ENCODE assay signal across 1 cellular context in the genomic region with DNA sequence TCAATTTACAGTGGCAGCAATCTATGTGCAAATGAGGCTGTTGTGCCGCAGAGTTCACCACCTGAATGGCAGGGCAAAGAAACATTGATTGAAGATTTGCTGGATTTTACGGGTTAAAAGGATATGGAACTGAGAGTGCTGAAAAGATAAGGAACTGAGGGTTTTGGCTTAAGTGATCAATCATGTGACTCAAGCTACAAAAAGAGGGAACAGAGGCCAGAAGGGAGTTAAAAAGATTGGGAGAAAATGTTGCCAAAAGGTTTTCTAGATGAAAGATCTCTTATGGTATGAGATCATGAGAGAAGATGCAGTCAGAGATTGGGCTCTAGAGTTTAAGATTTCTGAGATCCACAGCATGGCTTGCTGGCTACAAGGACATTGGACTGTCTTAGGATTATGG.
TF ChIP-seq lines count a peak whose summit lies in the region.

No MANE protein-coding gene starts in this region.

TF ChIP-seq in GM23338, 12 proteins besides CTCF, POLR2A, EP300 and RAD21 (continued from another document):
- TF ChIP-seq, protein P1, sequence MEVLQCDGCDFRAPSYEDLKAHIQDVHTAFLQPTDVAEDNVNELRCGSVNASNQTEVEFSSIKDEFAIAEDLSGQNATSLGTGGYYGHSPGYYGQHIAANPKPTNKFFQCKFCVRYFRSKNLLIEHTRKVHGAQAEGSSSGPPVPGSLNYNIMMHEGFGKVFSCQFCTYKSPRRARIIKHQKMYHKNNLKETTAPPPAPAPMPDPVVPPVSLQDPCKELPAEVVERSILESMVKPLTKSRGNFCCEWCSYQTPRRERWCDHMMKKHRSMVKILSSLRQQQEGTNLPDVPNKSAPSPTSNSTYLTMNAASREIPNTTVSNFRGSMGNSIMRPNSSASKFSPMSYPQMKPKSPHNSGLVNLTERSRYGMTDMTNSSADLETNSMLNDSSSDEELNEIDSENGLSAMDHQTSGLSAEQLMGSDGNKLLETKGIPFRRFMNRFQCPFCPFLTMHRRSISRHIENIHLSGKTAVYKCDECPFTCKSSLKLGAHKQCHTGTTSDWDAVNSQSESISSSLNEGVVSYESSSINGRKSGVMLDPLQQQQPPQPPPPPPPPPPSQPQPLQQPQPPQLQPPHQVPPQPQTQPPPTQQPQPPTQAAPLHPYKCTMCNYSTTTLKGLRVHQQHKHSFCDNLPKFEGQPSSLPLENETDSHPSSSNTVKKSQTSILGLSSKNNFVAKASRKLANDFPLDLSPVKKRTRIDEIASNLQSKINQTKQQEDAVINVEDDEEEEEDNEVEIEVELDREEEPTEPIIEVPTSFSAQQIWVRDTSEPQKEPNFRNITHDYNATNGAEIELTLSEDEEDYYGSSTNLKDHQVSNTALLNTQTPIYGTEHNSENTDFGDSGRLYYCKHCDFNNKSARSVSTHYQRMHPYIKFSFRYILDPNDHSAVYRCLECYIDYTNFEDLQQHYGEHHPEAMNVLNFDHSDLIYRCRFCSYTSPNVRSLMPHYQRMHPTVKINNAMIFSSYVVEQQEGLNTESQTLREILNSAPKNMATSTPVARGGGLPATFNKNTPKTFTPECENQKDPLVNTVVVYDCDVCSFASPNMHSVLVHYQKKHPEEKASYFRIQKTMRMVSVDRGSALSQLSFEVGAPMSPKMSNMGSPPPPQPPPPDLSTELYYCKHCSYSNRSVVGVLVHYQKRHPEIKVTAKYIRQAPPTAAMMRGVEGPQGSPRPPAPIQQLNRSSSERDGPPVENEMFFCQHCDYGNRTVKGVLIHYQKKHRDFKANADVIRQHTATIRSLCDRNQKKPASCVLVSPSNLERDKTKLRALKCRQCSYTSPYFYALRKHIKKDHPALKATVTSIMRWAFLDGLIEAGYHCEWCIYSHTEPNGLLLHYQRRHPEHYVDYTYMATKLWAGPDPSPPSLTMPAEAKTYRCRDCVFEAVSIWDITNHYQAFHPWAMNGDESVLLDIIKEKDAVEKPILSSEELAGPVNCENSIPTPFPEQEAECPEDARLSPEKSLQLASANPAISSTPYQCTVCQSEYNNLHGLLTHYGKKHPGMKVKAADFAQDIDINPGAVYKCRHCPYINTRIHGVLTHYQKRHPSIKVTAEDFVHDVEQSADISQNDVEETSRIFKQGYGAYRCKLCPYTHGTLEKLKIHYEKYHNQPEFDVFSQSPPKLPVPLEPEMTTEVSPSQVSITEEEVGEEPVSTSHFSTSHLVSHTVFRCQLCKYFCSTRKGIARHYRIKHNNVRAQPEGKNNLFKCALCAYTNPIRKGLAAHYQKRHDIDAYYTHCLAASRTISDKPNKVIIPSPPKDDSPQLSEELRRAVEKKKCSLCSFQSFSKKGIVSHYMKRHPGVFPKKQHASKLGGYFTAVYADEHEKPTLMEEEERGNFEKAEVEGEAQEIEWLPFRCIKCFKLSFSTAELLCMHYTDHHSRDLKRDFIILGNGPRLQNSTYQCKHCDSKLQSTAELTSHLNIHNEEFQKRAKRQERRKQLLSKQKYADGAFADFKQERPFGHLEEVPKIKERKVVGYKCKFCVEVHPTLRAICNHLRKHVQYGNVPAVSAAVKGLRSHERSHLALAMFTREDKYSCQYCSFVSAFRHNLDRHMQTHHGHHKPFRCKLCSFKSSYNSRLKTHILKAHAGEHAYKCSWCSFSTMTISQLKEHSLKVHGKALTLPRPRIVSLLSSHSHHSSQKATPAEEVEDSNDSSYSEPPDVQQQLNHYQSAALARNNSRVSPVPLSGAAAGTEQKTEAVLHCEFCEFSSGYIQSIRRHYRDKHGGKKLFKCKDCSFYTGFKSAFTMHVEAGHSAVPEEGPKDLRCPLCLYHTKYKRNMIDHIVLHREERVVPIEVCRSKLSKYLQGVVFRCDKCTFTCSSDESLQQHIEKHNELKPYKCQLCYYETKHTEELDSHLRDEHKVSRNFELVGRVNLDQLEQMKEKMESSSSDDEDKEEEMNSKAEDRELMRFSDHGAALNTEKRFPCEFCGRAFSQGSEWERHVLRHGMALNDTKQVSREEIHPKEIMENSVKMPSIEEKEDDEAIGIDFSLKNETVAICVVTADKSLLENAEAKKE (CRISPR knock-in tag; IDR thresholded peaks at IDR 0.05), result no peak
- no peak for TF ChIP-seq NANOG (IDR thresholded peaks at IDR 0.05; ENCODE audit: borderline replicate concordance)
- TF ChIP-seq CREB1 (CRISPR knock-in tag; IDR thresholded peaks at IDR 0.05; ENCODE audit: low read depth), result no peak
- no peak for TF ChIP-seq EZH2 (IDR thresholded peaks at IDR 0.05; ENCODE audit: low read depth, unreplicated experiment)
- TF ChIP-seq STAT1 (IDR thresholded peaks at IDR 0.05; ENCODE audit: unreplicated experiment), result no peak
- TF ChIP-seq ZNF114 (CRISPR knock-in tag; IDR thresholded peaks at IDR 0.05), result no peak
- TF ChIP-seq, protein P2, sequence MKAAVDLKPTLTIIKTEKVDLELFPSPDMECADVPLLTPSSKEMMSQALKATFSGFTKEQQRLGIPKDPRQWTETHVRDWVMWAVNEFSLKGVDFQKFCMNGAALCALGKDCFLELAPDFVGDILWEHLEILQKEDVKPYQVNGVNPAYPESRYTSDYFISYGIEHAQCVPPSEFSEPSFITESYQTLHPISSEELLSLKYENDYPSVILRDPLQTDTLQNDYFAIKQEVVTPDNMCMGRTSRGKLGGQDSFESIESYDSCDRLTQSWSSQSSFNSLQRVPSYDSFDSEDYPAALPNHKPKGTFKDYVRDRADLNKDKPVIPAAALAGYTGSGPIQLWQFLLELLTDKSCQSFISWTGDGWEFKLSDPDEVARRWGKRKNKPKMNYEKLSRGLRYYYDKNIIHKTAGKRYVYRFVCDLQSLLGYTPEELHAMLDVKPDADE (IDR thresholded peaks at IDR 0.05), result no peak
- no peak for TF ChIP-seq ZNF331 (CRISPR knock-in tag; IDR thresholded peaks at IDR 0.05; ENCODE audit: low read depth)
- TF ChIP-seq, protein P3, sequence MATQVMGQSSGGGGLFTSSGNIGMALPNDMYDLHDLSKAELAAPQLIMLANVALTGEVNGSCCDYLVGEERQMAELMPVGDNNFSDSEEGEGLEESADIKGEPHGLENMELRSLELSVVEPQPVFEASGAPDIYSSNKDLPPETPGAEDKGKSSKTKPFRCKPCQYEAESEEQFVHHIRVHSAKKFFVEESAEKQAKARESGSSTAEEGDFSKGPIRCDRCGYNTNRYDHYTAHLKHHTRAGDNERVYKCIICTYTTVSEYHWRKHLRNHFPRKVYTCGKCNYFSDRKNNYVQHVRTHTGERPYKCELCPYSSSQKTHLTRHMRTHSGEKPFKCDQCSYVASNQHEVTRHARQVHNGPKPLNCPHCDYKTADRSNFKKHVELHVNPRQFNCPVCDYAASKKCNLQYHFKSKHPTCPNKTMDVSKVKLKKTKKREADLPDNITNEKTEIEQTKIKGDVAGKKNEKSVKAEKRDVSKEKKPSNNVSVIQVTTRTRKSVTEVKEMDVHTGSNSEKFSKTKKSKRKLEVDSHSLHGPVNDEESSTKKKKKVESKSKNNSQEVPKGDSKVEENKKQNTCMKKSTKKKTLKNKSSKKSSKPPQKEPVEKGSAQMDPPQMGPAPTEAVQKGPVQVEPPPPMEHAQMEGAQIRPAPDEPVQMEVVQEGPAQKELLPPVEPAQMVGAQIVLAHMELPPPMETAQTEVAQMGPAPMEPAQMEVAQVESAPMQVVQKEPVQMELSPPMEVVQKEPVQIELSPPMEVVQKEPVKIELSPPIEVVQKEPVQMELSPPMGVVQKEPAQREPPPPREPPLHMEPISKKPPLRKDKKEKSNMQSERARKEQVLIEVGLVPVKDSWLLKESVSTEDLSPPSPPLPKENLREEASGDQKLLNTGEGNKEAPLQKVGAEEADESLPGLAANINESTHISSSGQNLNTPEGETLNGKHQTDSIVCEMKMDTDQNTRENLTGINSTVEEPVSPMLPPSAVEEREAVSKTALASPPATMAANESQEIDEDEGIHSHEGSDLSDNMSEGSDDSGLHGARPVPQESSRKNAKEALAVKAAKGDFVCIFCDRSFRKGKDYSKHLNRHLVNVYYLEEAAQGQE (IDR thresholded peaks at IDR 0.05; ENCODE audit: unreplicated experiment), result no peak
